Comparison of ENCODE assay signal across 1 cellular context in genomic region chr19:46859637-46860124, GRCh38.
TF ChIP-seq lines count a peak whose summit lies in the region.

No MANE protein-coding gene starts in this region.

TF ChIP-seq in K562, 482 proteins besides CTCF, POLR2A, EP300 and RAD21 (continued from another document and continues in another):
- TF ChIP-seq, protein P1, sequence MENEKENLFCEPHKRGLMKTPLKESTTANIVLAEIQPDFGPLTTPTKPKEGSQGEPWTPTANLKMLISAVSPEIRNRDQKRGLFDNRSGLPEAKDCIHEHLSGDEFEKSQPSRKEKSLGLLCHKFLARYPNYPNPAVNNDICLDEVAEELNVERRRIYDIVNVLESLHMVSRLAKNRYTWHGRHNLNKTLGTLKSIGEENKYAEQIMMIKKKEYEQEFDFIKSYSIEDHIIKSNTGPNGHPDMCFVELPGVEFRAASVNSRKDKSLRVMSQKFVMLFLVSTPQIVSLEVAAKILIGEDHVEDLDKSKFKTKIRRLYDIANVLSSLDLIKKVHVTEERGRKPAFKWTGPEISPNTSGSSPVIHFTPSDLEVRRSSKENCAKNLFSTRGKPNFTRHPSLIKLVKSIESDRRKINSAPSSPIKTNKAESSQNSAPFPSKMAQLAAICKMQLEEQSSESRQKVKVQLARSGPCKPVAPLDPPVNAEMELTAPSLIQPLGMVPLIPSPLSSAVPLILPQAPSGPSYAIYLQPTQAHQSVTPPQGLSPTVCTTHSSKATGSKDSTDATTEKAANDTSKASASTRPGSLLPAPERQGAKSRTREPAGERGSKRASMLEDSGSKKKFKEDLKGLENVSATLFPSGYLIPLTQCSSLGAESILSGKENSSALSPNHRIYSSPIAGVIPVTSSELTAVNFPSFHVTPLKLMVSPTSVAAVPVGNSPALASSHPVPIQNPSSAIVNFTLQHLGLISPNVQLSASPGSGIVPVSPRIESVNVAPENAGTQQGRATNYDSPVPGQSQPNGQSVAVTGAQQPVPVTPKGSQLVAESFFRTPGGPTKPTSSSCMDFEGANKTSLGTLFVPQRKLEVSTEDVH (IDR thresholded peaks at IDR 0.05; ENCODE audit: low read depth, partially characterized antibody) = no peak
- no peak for TF ChIP-seq PHB2 (IDR thresholded peaks at IDR 0.05; ENCODE audit: low read depth)
- no peak for TF ChIP-seq U2AF1 (optimal IDR thresholded peaks at IDR 0.05; ENCODE audit: low read depth, low read length)
- TF ChIP-seq CREB3L1 (IDR thresholded peaks at IDR 0.05; ENCODE audit: borderline replicate concordance, low read depth) = no peak
- TF ChIP-seq ARID4B (CRISPR knock-in tag; IDR thresholded peaks at IDR 0.05) = peak; percentile 11; the same call in 1 of the 2 replicates
- no peak for TF ChIP-seq SRF (CRISPR knock-in tag; IDR thresholded peaks at IDR 0.05)
- no peak for TF ChIP-seq ZNF551 (CRISPR knock-in tag; IDR thresholded peaks at IDR 0.05)
- no peak for TF ChIP-seq ZNF766 (CRISPR knock-in tag; conservative IDR thresholded peaks at IDR 0.05)
- peak; percentile 71 for TF ChIP-seq NR2C1 (IDR thresholded peaks at IDR 0.05)
- peak; percentile 79 for TF ChIP-seq NR2C1 (tag; IDR thresholded peaks at IDR 0.05)
- TF ChIP-seq, protein P2, sequence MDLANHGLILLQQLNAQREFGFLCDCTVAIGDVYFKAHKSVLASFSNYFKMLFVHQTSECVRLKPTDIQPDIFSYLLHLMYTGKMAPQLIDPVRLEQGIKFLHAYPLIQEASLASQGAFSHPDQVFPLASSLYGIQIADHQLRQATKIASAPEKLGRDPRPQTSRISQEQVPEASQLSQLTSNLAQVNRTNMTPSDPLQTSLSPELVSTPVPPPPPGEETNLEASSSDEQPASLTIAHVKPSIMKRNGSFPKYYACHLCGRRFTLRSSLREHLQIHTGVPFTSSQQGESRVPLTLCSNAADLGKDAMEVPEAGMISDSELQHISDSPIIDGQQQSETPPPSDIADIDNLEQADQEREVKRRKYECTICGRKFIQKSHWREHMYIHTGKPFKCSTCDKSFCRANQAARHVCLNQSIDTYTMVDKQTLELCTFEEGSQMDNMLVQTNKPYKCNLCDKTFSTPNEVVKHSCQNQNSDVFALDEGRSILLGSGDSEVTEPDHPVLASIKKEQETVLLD (IDR thresholded peaks at IDR 0.05) = peak; percentile 26; the same call in 1 of the 2 replicates
- TF ChIP-seq ZNF175 (CRISPR knock-in tag; IDR thresholded peaks at IDR 0.05; ENCODE audit: low read depth) = no peak
- no peak for TF ChIP-seq SIN3B (IDR thresholded peaks at IDR 0.05; ENCODE audit: low read depth)
- TF ChIP-seq, protein P3, sequence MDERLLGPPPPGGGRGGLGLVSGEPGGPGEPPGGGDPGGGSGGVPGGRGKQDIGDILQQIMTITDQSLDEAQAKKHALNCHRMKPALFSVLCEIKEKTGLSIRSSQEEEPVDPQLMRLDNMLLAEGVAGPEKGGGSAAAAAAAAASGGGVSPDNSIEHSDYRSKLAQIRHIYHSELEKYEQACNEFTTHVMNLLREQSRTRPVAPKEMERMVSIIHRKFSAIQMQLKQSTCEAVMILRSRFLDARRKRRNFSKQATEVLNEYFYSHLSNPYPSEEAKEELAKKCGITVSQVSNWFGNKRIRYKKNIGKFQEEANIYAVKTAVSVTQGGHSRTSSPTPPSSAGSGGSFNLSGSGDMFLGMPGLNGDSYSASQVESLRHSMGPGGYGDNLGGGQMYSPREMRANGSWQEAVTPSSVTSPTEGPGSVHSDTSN (CRISPR knock-in tag; IDR thresholded peaks at IDR 0.05; ENCODE audit: low read depth) = no peak
- TF ChIP-seq, protein P3 (tag; conservative IDR thresholded peaks at IDR 0.05; ENCODE audit: low read depth) = 0 out of 2 replicates have a peak, but pooled peaks have one; percentile 23
- no peak for TF ChIP-seq FOXP1 (CRISPR knock-in tag; IDR thresholded peaks at IDR 0.05)
- TF ChIP-seq IFI16 (CRISPR knock-in tag; IDR thresholded peaks at IDR 0.05) = no peak
- TF ChIP-seq SMARCA5 (IDR thresholded peaks at IDR 0.05) = 0 out of 2 replicates have a peak, but pooled peaks have one; percentile 66
- TF ChIP-seq CAMTA2 (CRISPR knock-in tag; conservative IDR thresholded peaks at IDR 0.05) = no peak
- TF ChIP-seq, protein P4, sequence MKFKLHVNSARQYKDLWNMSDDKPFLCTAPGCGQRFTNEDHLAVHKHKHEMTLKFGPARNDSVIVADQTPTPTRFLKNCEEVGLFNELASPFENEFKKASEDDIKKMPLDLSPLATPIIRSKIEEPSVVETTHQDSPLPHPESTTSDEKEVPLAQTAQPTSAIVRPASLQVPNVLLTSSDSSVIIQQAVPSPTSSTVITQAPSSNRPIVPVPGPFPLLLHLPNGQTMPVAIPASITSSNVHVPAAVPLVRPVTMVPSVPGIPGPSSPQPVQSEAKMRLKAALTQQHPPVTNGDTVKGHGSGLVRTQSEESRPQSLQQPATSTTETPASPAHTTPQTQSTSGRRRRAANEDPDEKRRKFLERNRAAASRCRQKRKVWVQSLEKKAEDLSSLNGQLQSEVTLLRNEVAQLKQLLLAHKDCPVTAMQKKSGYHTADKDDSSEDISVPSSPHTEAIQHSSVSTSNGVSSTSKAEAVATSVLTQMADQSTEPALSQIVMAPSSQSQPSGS (CRISPR knock-in tag; IDR thresholded peaks at IDR 0.05) = no peak
- peak; percentile 79; the same call in 1 of the 2 replicates for TF ChIP-seq ELF1 (tag; IDR thresholded peaks at IDR 0.05)
- TF ChIP-seq ZC3H4 (CRISPR knock-in tag; IDR thresholded peaks at IDR 0.05; ENCODE audit: borderline replicate concordance) = no peak
- no peak for TF ChIP-seq ZNF561 (CRISPR knock-in tag; conservative IDR thresholded peaks at IDR 0.05)
- TF ChIP-seq MAFG (tag; conservative IDR thresholded peaks at IDR 0.05) = no peak
- TF ChIP-seq ZNF584 (CRISPR knock-in tag; IDR thresholded peaks at IDR 0.05; ENCODE audit: low read depth) = no peak
- TF ChIP-seq, protein P5, sequence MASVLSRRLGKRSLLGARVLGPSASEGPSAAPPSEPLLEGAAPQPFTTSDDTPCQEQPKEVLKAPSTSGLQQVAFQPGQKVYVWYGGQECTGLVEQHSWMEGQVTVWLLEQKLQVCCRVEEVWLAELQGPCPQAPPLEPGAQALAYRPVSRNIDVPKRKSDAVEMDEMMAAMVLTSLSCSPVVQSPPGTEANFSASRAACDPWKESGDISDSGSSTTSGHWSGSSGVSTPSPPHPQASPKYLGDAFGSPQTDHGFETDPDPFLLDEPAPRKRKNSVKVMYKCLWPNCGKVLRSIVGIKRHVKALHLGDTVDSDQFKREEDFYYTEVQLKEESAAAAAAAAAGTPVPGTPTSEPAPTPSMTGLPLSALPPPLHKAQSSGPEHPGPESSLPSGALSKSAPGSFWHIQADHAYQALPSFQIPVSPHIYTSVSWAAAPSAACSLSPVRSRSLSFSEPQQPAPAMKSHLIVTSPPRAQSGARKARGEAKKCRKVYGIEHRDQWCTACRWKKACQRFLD (CRISPR knock-in tag; IDR thresholded peaks at IDR 0.05) = 0 out of 2 replicates have a peak, but pooled peaks have one; percentile 6
- no peak for TF ChIP-seq SP1 (CRISPR knock-in tag; IDR thresholded peaks at IDR 0.05)
- no peak for TF ChIP-seq RBM17 (IDR thresholded peaks at IDR 0.05; ENCODE audit: borderline replicate concordance, low read depth, low read length)
- no peak for TF ChIP-seq FOXA3 (CRISPR knock-in tag; conservative IDR thresholded peaks at IDR 0.05 in 1 of 2, IDR thresholded peaks at IDR 0.05 in 1 of 2)
- no peak for TF ChIP-seq HSF4 (CRISPR knock-in tag; IDR thresholded peaks at IDR 0.05; ENCODE audit: borderline replicate concordance)
- no peak for TF ChIP-seq PTBP1 (IDR thresholded peaks at IDR 0.05; ENCODE audit: low read depth, low read length)
- no peak for TF ChIP-seq NUFIP1 (IDR thresholded peaks at IDR 0.05; ENCODE audit: partially characterized antibody)
- TF ChIP-seq CBX3 (IDR thresholded peaks at IDR 0.05; ENCODE audit: borderline replicate concordance in 1 of 2, low read length in 2 of 2) = no peak
- TF ChIP-seq TCF3 (CRISPR knock-in tag; IDR thresholded peaks at IDR 0.05) = no peak
- TF ChIP-seq TCFL5 (CRISPR knock-in tag; conservative IDR thresholded peaks at IDR 0.05) = no peak
- TF ChIP-seq ARID1B (IDR thresholded peaks at IDR 0.05) = 0 out of 2 replicates have a peak, but pooled peaks have one; percentile 23
- no peak for TF ChIP-seq CTCFL (IDR thresholded peaks at IDR 0.05; ENCODE audit: borderline replicate concordance, insufficient read depth, low read depth, low read length, poor library complexity, severe bottlenecking)
- peak in 1 of 2 experiments; percentile 49; a peak in 1 of 4 replicates for TF ChIP-seq FOXK2 (conservative IDR thresholded peaks at IDR 0.05 in 1 of 2, IDR thresholded peaks at IDR 0.05 in 1 of 2; ENCODE audit: low read depth in 2 of 2)
- no peak for TF ChIP-seq YBX1 (IDR thresholded peaks at IDR 0.05)
- no peak for TF ChIP-seq POLR2AphosphoS2 (IDR thresholded peaks at IDR 0.05; ENCODE audit: low read length)
- no peak for TF ChIP-seq UBTF (IDR thresholded peaks at IDR 0.05; ENCODE audit: borderline replicate concordance in 1 of 2, low read depth in 2 of 2, low read length in 2 of 2)
- no peak for TF ChIP-seq ZNF445 (CRISPR knock-in tag; IDR thresholded peaks at IDR 0.05; ENCODE audit: low read depth)
- TF ChIP-seq CGGBP1 (CRISPR knock-in tag; IDR thresholded peaks at IDR 0.05) = no peak
